In the genomic region with DNA sequence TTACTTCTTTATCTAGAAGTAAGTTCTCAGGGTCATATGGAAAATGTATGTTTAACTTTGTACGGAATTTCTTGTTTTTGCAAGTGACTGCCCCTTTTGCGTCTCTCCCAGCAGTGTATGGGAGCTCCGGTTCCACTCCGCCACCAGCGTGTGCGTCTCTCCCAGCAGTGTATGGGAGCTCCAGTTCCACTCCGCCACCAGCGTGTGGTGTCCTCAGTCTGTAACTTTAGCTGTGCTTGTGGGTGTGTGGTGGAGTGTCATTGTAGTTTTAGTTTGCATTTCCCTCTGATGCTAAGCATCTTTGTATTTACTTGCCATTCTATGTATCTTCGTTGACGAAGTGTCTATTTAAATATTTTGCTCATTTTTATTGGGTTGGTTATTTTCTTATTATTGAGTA, we compare ENCODE assay signal across 1 cellular context.
TF ChIP-seq lines count a peak whose summit lies in the region.

No MANE protein-coding gene starts in this region.

TF ChIP-seq in K562, 482 proteins besides CTCF, POLR2A, EP300 and RAD21:
- TF ChIP-seq ADNP (tag; IDR thresholded peaks at IDR 0.05), result no peak
- peak; percentile 62; the same call in 1 of the 2 replicates for TF ChIP-seq CBX1 (IDR thresholded peaks at IDR 0.05; ENCODE audit: low read depth)
- peak; percentile 67 for TF ChIP-seq HNRNPLL (IDR thresholded peaks at IDR 0.05; ENCODE audit: low read depth, low read length, poor library complexity, severe bottlenecking)
- peak; percentile 64 for TF ChIP-seq NFIC (IDR thresholded peaks at IDR 0.05)
- TF ChIP-seq, protein P1, sequence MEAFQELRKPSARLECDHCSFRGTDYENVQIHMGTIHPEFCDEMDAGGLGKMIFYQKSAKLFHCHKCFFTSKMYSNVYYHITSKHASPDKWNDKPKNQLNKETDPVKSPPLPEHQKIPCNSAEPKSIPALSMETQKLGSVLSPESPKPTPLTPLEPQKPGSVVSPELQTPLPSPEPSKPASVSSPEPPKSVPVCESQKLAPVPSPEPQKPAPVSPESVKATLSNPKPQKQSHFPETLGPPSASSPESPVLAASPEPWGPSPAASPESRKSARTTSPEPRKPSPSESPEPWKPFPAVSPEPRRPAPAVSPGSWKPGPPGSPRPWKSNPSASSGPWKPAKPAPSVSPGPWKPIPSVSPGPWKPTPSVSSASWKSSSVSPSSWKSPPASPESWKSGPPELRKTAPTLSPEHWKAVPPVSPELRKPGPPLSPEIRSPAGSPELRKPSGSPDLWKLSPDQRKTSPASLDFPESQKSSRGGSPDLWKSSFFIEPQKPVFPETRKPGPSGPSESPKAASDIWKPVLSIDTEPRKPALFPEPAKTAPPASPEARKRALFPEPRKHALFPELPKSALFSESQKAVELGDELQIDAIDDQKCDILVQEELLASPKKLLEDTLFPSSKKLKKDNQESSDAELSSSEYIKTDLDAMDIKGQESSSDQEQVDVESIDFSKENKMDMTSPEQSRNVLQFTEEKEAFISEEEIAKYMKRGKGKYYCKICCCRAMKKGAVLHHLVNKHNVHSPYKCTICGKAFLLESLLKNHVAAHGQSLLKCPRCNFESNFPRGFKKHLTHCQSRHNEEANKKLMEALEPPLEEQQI (IDR thresholded peaks at IDR 0.05), result peak; percentile 82
- TF ChIP-seq, protein P2, sequence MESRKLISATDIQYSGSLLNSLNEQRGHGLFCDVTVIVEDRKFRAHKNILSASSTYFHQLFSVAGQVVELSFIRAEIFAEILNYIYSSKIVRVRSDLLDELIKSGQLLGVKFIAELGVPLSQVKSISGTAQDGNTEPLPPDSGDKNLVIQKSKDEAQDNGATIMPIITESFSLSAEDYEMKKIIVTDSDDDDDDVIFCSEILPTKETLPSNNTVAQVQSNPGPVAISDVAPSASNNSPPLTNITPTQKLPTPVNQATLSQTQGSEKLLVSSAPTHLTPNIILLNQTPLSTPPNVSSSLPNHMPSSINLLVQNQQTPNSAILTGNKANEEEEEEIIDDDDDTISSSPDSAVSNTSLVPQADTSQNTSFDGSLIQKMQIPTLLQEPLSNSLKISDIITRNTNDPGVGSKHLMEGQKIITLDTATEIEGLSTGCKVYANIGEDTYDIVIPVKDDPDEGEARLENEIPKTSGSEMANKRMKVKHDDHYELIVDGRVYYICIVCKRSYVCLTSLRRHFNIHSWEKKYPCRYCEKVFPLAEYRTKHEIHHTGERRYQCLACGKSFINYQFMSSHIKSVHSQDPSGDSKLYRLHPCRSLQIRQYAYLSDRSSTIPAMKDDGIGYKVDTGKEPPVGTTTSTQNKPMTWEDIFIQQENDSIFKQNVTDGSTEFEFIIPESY (CRISPR knock-in tag; IDR thresholded peaks at IDR 0.05), result peak; percentile 100
- TF ChIP-seq, protein P3, sequence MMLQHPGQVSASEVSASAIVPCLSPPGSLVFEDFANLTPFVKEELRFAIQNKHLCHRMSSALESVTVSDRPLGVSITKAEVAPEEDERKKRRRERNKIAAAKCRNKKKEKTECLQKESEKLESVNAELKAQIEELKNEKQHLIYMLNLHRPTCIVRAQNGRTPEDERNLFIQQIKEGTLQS (IDR thresholded peaks at IDR 0.05), result peak; percentile 83
- TF ChIP-seq, protein P3 (CRISPR knock-in tag; conservative IDR thresholded peaks at IDR 0.05), result no peak
- TF ChIP-seq HMGN3 (IDR thresholded peaks at IDR 0.05; ENCODE audit: borderline replicate concordance, extremely low read depth, insufficient read length, low read depth, low read length), result no peak
- TF ChIP-seq YY1 (IDR thresholded peaks at IDR 0.05; ENCODE audit: borderline replicate concordance in 1 of 3, control insufficient read depth in 1 of 3, extremely low read depth in 1 of 3, insufficient read depth in 3 of 3, insufficient read length in 1 of 3, insufficient replicate concordance in 2 of 3, low read depth in 1 of 3, low read length in 2 of 3), result peak in 1 of 3 experiments; percentile 21
- TF ChIP-seq EGR1 (conservative IDR thresholded peaks at IDR 0.05), result 0 out of 2 replicates have a peak, but pooled peaks have one; percentile 7
- no peak for TF ChIP-seq TARDBP (IDR thresholded peaks at IDR 0.05)
- TF ChIP-seq CBX3 (IDR thresholded peaks at IDR 0.05; ENCODE audit: borderline replicate concordance in 1 of 2, low read length in 2 of 2), result peak in 1 of 2 experiments; percentile 93; a peak in 2 of 3 replicates
- TF ChIP-seq FOXM1 (IDR thresholded peaks at IDR 0.05; ENCODE audit: low read depth), result peak; percentile 37; the same call in 1 of the 2 replicates
- no peak for TF ChIP-seq FOXM1 (CRISPR knock-in tag; IDR thresholded peaks at IDR 0.05; ENCODE audit: low read depth)
- TF ChIP-seq JUN (IDR thresholded peaks at IDR 0.05; ENCODE audit: borderline replicate concordance, low read depth, low read length), result no peak
- TF ChIP-seq JUN (CRISPR knock-in tag; IDR thresholded peaks at IDR 0.05; ENCODE audit: borderline replicate concordance), result no peak
- peak; percentile 10; the same call in 1 of the 2 replicates for TF ChIP-seq HCFC1 (IDR thresholded peaks at IDR 0.05; ENCODE audit: low read depth, low read length)
- TF ChIP-seq, protein P4, sequence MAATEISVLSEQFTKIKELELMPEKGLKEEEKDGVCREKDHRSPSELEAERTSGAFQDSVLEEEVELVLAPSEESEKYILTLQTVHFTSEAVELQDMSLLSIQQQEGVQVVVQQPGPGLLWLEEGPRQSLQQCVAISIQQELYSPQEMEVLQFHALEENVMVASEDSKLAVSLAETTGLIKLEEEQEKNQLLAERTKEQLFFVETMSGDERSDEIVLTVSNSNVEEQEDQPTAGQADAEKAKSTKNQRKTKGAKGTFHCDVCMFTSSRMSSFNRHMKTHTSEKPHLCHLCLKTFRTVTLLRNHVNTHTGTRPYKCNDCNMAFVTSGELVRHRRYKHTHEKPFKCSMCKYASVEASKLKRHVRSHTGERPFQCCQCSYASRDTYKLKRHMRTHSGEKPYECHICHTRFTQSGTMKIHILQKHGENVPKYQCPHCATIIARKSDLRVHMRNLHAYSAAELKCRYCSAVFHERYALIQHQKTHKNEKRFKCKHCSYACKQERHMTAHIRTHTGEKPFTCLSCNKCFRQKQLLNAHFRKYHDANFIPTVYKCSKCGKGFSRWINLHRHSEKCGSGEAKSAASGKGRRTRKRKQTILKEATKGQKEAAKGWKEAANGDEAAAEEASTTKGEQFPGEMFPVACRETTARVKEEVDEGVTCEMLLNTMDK (IDR thresholded peaks at IDR 0.05; ENCODE audit: borderline replicate concordance, insufficient read depth, low read depth, low read length, poor library complexity, severe bottlenecking), result peak; percentile 83
- no peak for TF ChIP-seq SIN3A (IDR thresholded peaks at IDR 0.05; ENCODE audit: borderline replicate concordance in 2 of 2, control insufficient read depth in 1 of 2, low read depth in 2 of 2, low read length in 2 of 2)
- TF ChIP-seq ZNF253 (CRISPR knock-in tag; conservative IDR thresholded peaks at IDR 0.05), result no peak
- peak; percentile 79; the same call in 1 of the 2 replicates for TF ChIP-seq CC2D1A (IDR thresholded peaks at IDR 0.05)
- TF ChIP-seq PTRF (tag; IDR thresholded peaks at IDR 0.05), result no peak
- no peak for TF ChIP-seq CCAR2 (IDR thresholded peaks at IDR 0.05; ENCODE audit: low read depth, low read length)
- TF ChIP-seq CBFA2T2 (conservative IDR thresholded peaks at IDR 0.05), result no peak
